In genomic region chr7:70693690-70694356, GRCh38 we compare ENCODE assay signal across 1 cellular context.
TF ChIP-seq lines count a peak whose summit lies in the region.

No MANE protein-coding gene starts in this region.

TF ChIP-seq in HEK293, 187 proteins besides CTCF, POLR2A, EP300 and RAD21 (continued from another document):
- TF ChIP-seq ZSCAN4 (tag by site-specific recombination; IDR thresholded peaks at IDR 0.05), result no peak
- no peak for TF ChIP-seq ZNF585B (tag by site-specific recombination; IDR thresholded peaks at IDR 0.05)
- TF ChIP-seq ZNF792 (tag by site-specific recombination; IDR thresholded peaks at IDR 0.05), result no peak
- no peak for TF ChIP-seq ZBTB49 (tag by site-specific recombination; IDR thresholded peaks at IDR 0.05; ENCODE audit: low read depth)
- TF ChIP-seq RBAK (tag by site-specific recombination; IDR thresholded peaks at IDR 0.05), result no peak
